ENCODE assay signal across 19 cellular contexts in genomic region chr1:103516693-103517092, GRCh38. TPM values are rescaled to one million over a fixed set of nuclear protein-coding genes. Genes with fewer than 3 reads are reported as not detected.
DNase-seq lines count a peak whose midpoint lies in the region; ATAC-seq, FAIRE-seq and TF ChIP-seq lines count a peak whose summit lies in the region.
"Had no signal": no experiment of that assay in that cellular context is flagged by ENCODE, and none has a peak within 500 bp of the region (broad histone marks: within the 10 kb centered on the region; RNA-seq: fewer than 3 reads in every experiment).

No MANE protein-coding gene starts in this region.

- peaks cover 6% of the 10 kb centered on the region for H3K9me3 Mint-ChIP-seq in astrocyte (ENCODE audit: unreplicated experiment)

- dilution Hi-C loops in keratinocyte (cut with MboI; ENCODE audit: extremely low pct_ligation_motif_present, low sequenced_read_pairs), result no loop called here

- no peak for TF ChIP-seq CTCF in astrocyte (IDR thresholded peaks at IDR 0.05; ENCODE audit: insufficient read depth, low read depth, low read length)
- TF ChIP-seq CTCF in keratinocyte (optimal IDR thresholded peaks at IDR 0.05 in 1 of 3, IDR thresholded peaks at IDR 0.05 in 1 of 3, conservative IDR thresholded peaks at IDR 0.05 in 1 of 3; ENCODE audit: extremely low read depth in 1 of 3, insufficient read depth in 2 of 3, low read length in 3 of 3), result no peak

- H3K9ac ChIP-seq in astrocyte (ENCODE audit: low read length) (peak overlapping the region; percentile 7), keratinocyte (ENCODE audit: control insufficient read depth, extremely low read depth, insufficient read depth, low read length) (no peak overlapping the region)

- H3K9me3 ChIP-seq in astrocyte (ENCODE audit: insufficient read depth, low read depth, low read length) (no peaks in the 10 kb centered on the region), keratinocyte (ENCODE audit: control insufficient read depth, low read depth, low read length) (no peaks in the 10 kb centered on the region)
- H3K9me3 ChIP-seq: pancreas had no signal

- H4K20me1 ChIP-seq in astrocyte (ENCODE audit: insufficient read depth, low read length) (no peaks in the 10 kb centered on the region), keratinocyte (ENCODE audit: control insufficient read depth, extremely low read depth, insufficient read depth, low read length) (no peaks in the 10 kb centered on the region)

- H3K27me3 Mint-ChIP-seq in astrocyte (ENCODE audit: low read depth, unreplicated experiment), result no peaks in the 10 kb centered on the region

- peaks cover 9% of the 10 kb centered on the region for H3K36me3 Mint-ChIP-seq in astrocyte (ENCODE audit: low read depth, unreplicated experiment)

- H3K4me1 Mint-ChIP-seq in astrocyte (ENCODE audit: low read depth, unreplicated experiment), result peaks cover 8% of the 10 kb centered on the region

- H3K4me3 ChIP-seq in astrocyte (ENCODE audit: insufficient read depth, low read depth, low read length) (no peak overlapping the region), keratinocyte (ENCODE audit: control insufficient read depth in 2 of 3, extremely low read depth in 1 of 3, insufficient read depth in 2 of 3, low read depth in 1 of 3, low read length in 3 of 3) (no peak overlapping the region)
- H3K4me3 ChIP-seq: K562, pancreas had no signal

- H3K4me2 ChIP-seq in astrocyte (ENCODE audit: low read length) (peak overlapping the region; percentile 47), keratinocyte (ENCODE audit: control insufficient read depth, extremely low read depth, insufficient read depth, low read depth, low read length) (peak overlapping the region; percentile 18)

- H3K27me3 ChIP-seq in astrocyte (ENCODE audit: insufficient read depth, low read length) (no peaks in the 10 kb centered on the region), keratinocyte (ENCODE audit: control insufficient read depth, extremely low read depth, insufficient read depth, low read length) (no peaks in the 10 kb centered on the region)
- H3K27me3 ChIP-seq: pancreas had no signal

- ATAC-seq in GM21447 (IDR thresholded peaks at IDR 0.05; ENCODE audit: unreplicated experiment), result no peak
- ATAC-seq: HCT116, K562, pancreas had no signal

- no peak overlapping the region for H2AFZ ChIP-seq in astrocyte (ENCODE audit: low read depth, low read length)
- no peak overlapping the region for H2AFZ ChIP-seq in keratinocyte (ENCODE audit: control insufficient read depth, low read length)

- H3K79me2 ChIP-seq in astrocyte (ENCODE audit: insufficient read depth, low read length) (no peaks in the 10 kb centered on the region), keratinocyte (ENCODE audit: control insufficient read depth, insufficient read depth, low read length) (no peaks in the 10 kb centered on the region)

- DNase-seq in GM12891 (ENCODE audit: insufficient read length, low spot score) (no peak), HT1080 (ENCODE audit: low read depth) (peak; percentile 89), astrocyte (ENCODE audit: low read depth) (peak; percentile 80), keratinocyte (ENCODE audit: low read depth, low spot score) (peak; percentile 73), SIG-M5 treated with dmso at 0.1 percent for 504 hours (lab: John Stamatoyannopoulos, UW; ENCODE audit: unreplicated experiment) (no peak), SK-N-DZ (ENCODE audit: low spot score) (no peak)
- DNase-seq: activated CD8-positive, alpha-beta memory T cell treated with anti-CD3 and anti-CD28 coated beads for 24 hours; C1 segment of cervical spinal cord; DMS79; head of caudate nucleus; NCI-H1417; NCI-H446 treated with DMSO at 0.1 percent for 48 hours; pancreas; small intestine; stimulated activated naive CD4-positive, alpha-beta T cell treated with Interleukin-2 at 50 U/mL for 16 hours had no signal

- H3K4me3 Mint-ChIP-seq in astrocyte (ENCODE audit: unreplicated experiment), result no peak overlapping the region

- no peak for TF ChIP-seq POLR2A in GM12891 (IDR thresholded peaks at IDR 0.05; ENCODE audit: low read depth, low read length)

- H3K4me1 ChIP-seq in astrocyte (ENCODE audit: insufficient read depth, low read length) (peaks cover 20% of the 10 kb centered on the region), keratinocyte (ENCODE audit: control insufficient read depth, extremely low read depth, insufficient read depth, low read length) (peaks cover 17% of the 10 kb centered on the region)
- H3K4me1 ChIP-seq: pancreas had no signal

- H3K27ac ChIP-seq in astrocyte (ENCODE audit: low read depth, low read length), result peak overlapping the region; percentile 37
- peak overlapping the region; percentile 15 for H3K27ac ChIP-seq in keratinocyte (ENCODE audit: control insufficient read depth, insufficient read depth, low read length)
- H3K27ac ChIP-seq: pancreas had no signal

- no peak overlapping the region for H3K27ac Mint-ChIP-seq in astrocyte (ENCODE audit: unreplicated experiment)

- H3K9me1 ChIP-seq in keratinocyte (ENCODE audit: control insufficient read depth, extremely low read depth, insufficient read depth, low read length), result no peaks in the 10 kb centered on the region

- peak; percentile 70 for FAIRE-seq in GM12891 (lab: Jason Lieb, UNC)
- FAIRE-seq in astrocyte (lab: Jason Lieb, UNC), result peak; percentile 74
- FAIRE-seq in keratinocyte (lab: Jason Lieb, UNC), result peak; percentile 66
- FAIRE-seq: endometrium, K562, pancreas, small intestine had no signal

- H3K36me3 ChIP-seq in astrocyte (ENCODE audit: insufficient read depth, low read length) (no peaks in the 10 kb centered on the region), keratinocyte (ENCODE audit: control insufficient read depth in 2 of 2, extremely low read depth in 1 of 2, insufficient read depth in 2 of 2, low read length in 2 of 2) (no peaks in the 10 kb centered on the region)
- H3K36me3 ChIP-seq: pancreas had no signal

TF ChIP-seq in GM12891, 5 proteins besides CTCF, POLR2A, EP300 and RAD21:
- TF ChIP-seq PAX5 (IDR thresholded peaks at IDR 0.05; ENCODE audit: insufficient read depth, low read length, severe bottlenecking), result no peak
- no peak for TF ChIP-seq POLR2AphosphoS5 (IDR thresholded peaks at IDR 0.05; ENCODE audit: low read depth, low read length)
- no peak for TF ChIP-seq POU2F2 (IDR thresholded peaks at IDR 0.05; ENCODE audit: low read depth, low read length)
- TF ChIP-seq SPI1 (IDR thresholded peaks at IDR 0.05; ENCODE audit: low read depth, low read length), result no peak
- TF ChIP-seq TAF1 (IDR thresholded peaks at IDR 0.05; ENCODE audit: low read depth, low read length), result no peak

RNA-seq across cellular contexts. Expression of gene RNPC3, which starts 8.8 kb away (rescaled TPM):
- 17.7 TPM for polyA plus RNA-seq in GM12891 (2012; ENCODE audit: low read depth, missing spikeins)
- 4.1 and 7.4 TPM in 2 replicates for total RNA-seq in HT1080 (2014; rRNA removed; shearing (Covaris generic))
- 5.5 and 8.5 TPM in 2 replicates for polyA plus RNA-seq in HT1080 (2015; cell fraction: cytosol; rRNA removed)
- polyA plus RNA-seq in HT1080 (2015; cell fraction: nucleus; rRNA removed), result 51.0 and 61.1 TPM in 2 replicates
- 11.3 and 12.7 TPM in 2 replicates for total RNA-seq in astrocyte
- 10.4 to 26.6 TPM (median 19.6 TPM) in 3 replicates for polyA plus RNA-seq in keratinocyte
- 18.3 TPM for polyA plus RNA-seq in keratinocyte (2011; ENCODE audit: low read depth)
- 5.5 and 9.2 TPM in 2 replicates for polyA plus RNA-seq in keratinocyte (2011; cell fraction: cytosol; rRNA removed)
- polyA plus RNA-seq in keratinocyte (2011; cell fraction: nucleus; rRNA removed), result 87.8 and 90.4 TPM in 2 replicates
- polyA plus RNA-seq in keratinocyte (2012; ENCODE audit: low replicate concordance), result 6.8 and 12.2 TPM in 2 replicates
- 2.1 to 19.3 TPM (median 14.8 TPM) in 3 replicates for polyA minus RNA-seq in keratinocyte
- polyA minus RNA-seq in keratinocyte (2011; cell fraction: cytosol; rRNA and poly(A)+ RNA removed), result 7.1 TPM
- 15.8 and 31.6 TPM in 2 replicates for polyA minus RNA-seq in keratinocyte (2011; cell fraction: nucleus; rRNA and poly(A)+ RNA removed)
- polyA plus RNA-seq in SK-N-DZ (2014; cell fraction: cytosol; rRNA removed), result 15.8 and 20.8 TPM in 2 replicates
- 69.8 and 78.1 TPM in 2 replicates for polyA plus RNA-seq in SK-N-DZ (2014; cell fraction: nucleus; rRNA removed)

RNA-seq across cellular contexts. Expression of gene AMY2B, which starts 54.7 kb away (rescaled TPM):
- polyA plus RNA-seq in GM12891 (2012; ENCODE audit: low read depth, missing spikeins), result 6.2 TPM
- total RNA-seq in HT1080 (2014; rRNA removed; shearing (Covaris generic)), result 0.39 and 2.0 TPM in 2 replicates
- polyA plus RNA-seq in HT1080 (2015; cell fraction: cytosol; rRNA removed), result 0.33 and 0.52 TPM in 2 replicates
- 10.9 and 11.4 TPM in 2 replicates for polyA plus RNA-seq in HT1080 (2015; cell fraction: nucleus; rRNA removed)
- 1.7 and 2.1 TPM in 2 replicates for total RNA-seq in astrocyte
- 1.7 to 11.0 TPM (median 9.9 TPM) in 3 replicates for polyA plus RNA-seq in keratinocyte
- polyA plus RNA-seq in keratinocyte (2011; ENCODE audit: low read depth), result 8.3 TPM
- polyA plus RNA-seq in keratinocyte (2011; cell fraction: cytosol; rRNA removed), result 0.13 and 0.40 TPM in 2 replicates
- polyA plus RNA-seq in keratinocyte (2011; cell fraction: nucleus; rRNA removed), result 30.8 and 39.8 TPM in 2 replicates
- 1.1 and 16.5 TPM in 2 replicates for polyA plus RNA-seq in keratinocyte (2012; ENCODE audit: low replicate concordance)
- polyA minus RNA-seq in keratinocyte, result 0.49 to 10.0 TPM (median 7.2 TPM) in 3 replicates
- polyA minus RNA-seq in keratinocyte (2011; cell fraction: cytosol; rRNA and poly(A)+ RNA removed), result 3.5 TPM
- 4.4 and 7.9 TPM in 2 replicates for polyA minus RNA-seq in keratinocyte (2011; cell fraction: nucleus; rRNA and poly(A)+ RNA removed)
- 1.4 and 1.6 TPM in 2 replicates for polyA plus RNA-seq in SK-N-DZ (2014; cell fraction: cytosol; rRNA removed)
- 18.6 and 19.3 TPM in 2 replicates for polyA plus RNA-seq in SK-N-DZ (2014; cell fraction: nucleus; rRNA removed)

Comparison
In these comparisons a context has a peak if more than half of its experiments do, and no peak if none do; other contexts are left out.
1. DNase-seq: peak in HT1080 (single experiment), astrocyte (single experiment) and keratinocyte (single experiment); none in GM12891 (single experiment), SIG-M5 treated with dmso at 0.1 percent for 504 hours (single experiment) and SK-N-DZ (single experiment).